Comparison of ENCODE assay signal across 1 cellular context in genomic region chr2:136179602-136179975, GRCh38.
TF ChIP-seq lines count a peak whose summit lies in the region.

No MANE protein-coding gene starts in this region.

TF ChIP-seq in GM23338, 12 proteins besides CTCF, POLR2A, EP300 and RAD21 (continued from another document):
- no peak for TF ChIP-seq ZNF462 (CRISPR knock-in tag; IDR thresholded peaks at IDR 0.05)
- no peak for TF ChIP-seq NANOG (IDR thresholded peaks at IDR 0.05; ENCODE audit: borderline replicate concordance)
- TF ChIP-seq JUNB (IDR thresholded peaks at IDR 0.05; ENCODE audit: unreplicated experiment) = no peak
- TF ChIP-seq EZH2 (IDR thresholded peaks at IDR 0.05; ENCODE audit: low read depth, unreplicated experiment) = no peak
- TF ChIP-seq ETS1 (IDR thresholded peaks at IDR 0.05) = no peak
- no peak for TF ChIP-seq POLR2AphosphoS5 (IDR thresholded peaks at IDR 0.05; ENCODE audit: low read depth)
- TF ChIP-seq CREB1 (CRISPR knock-in tag; IDR thresholded peaks at IDR 0.05; ENCODE audit: low read depth) = no peak
TF ChIP-seq in GM23338: peak in this region for 0.
